In the genomic region with DNA sequence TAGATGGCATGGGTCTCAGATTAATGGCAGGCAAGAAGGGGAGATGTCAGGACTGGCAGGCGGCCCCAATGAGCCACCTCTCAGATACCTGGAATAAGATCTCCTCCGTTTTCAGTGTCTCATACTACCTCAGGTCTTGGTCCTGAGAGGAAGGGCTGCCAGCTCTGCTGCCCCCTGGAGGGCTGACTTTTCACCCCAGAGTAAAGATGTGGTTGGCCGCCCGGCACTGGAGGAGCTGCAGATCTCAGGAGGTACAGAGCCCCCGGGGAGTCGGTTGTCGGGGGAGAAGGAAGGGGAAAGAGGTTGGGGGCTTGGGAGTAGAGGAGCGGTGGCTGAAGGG, we compare ENCODE assay signal across 8 cellular contexts. TPM values are rescaled to one million over a fixed set of nuclear protein-coding genes. Genes with fewer than 3 reads are reported as not detected.
A peak's percentile ranks its signal among the peaks of the same experiment; 100 is the strongest.
DNase-seq lines count a peak whose midpoint lies in the region; ATAC-seq and TF ChIP-seq lines count a peak whose summit lies in the region.

No MANE protein-coding gene starts in this region.

- no peaks in the 10 kb centered on the region for H3K36me3 Mint-ChIP-seq in activated CD4-positive, alpha-beta T cell treated with anti-CD3 and anti-CD28 coated beads, Interleukin-2, amount 10 ng/mL, durations not matched to agents 24 days and 14 days (ENCODE audit: low read depth)
- H3K36me3 Mint-ChIP-seq in nephron (ENCODE audit: low read depth), result no peaks in the 10 kb centered on the region

- 24% methylated on average over 8 of the region's 8 CpGs for WGBS in esophagus muscularis mucosa

- no peak overlapping the region for H3K9ac ChIP-seq in KMS-11

- ATAC-seq in GM18909 (IDR thresholded peaks at IDR 0.05; ENCODE audit: poor library complexity, unreplicated experiment), result no peak
- ATAC-seq in GM21367 (IDR thresholded peaks at IDR 0.05; ENCODE audit: unreplicated experiment), result no peak
- no peak for ATAC-seq in GM19395 (IDR thresholded peaks at IDR 0.05; ENCODE audit: unreplicated experiment)

- H3K79me2 ChIP-seq in DOHH2 (ENCODE audit: control insufficient read depth, low read length), result no peaks in the 10 kb centered on the region
- H3K79me2 ChIP-seq in KMS-11 (ENCODE audit: insufficient read depth, low read depth), result no peaks in the 10 kb centered on the region

- no peaks in the 10 kb centered on the region for H3K4me1 Mint-ChIP-seq in activated CD4-positive, alpha-beta T cell treated with anti-CD3 and anti-CD28 coated beads, Interleukin-2, amount 10 ng/mL, durations not matched to agents 24 days and 14 days
- H3K4me1 Mint-ChIP-seq in nephron, result peaks cover 42% of the 10 kb centered on the region

- H3K27me3 ChIP-seq in DOHH2 (ENCODE audit: control insufficient read depth, low read length) (peaks cover 12% of the 10 kb centered on the region; the same call in 1 of the 2 replicates), KMS-11 (ENCODE audit: insufficient read depth, low read depth) (peaks cover 32% of the 10 kb centered on the region; the same call in 1 of the 2 replicates), esophagus muscularis mucosa (peaks cover 0 to 28% (median 8%) of the 10 kb centered on the region in 4 donors)

- TF ChIP-seq CTCF in DOHH2 (IDR thresholded peaks at IDR 0.05; ENCODE audit: low read depth, low read length, poor library complexity, severe bottlenecking) (peak; percentile 64), KMS-11 (conservative IDR thresholded peaks at IDR 0.05; ENCODE audit: low read depth, low read length) (peak; percentile 57; the same call in 1 of the 2 replicates), esophagus muscularis mucosa (IDR thresholded peaks at IDR 0.05) (peak; percentile 33 to 39 (median 39)), nephron (IDR thresholded peaks at IDR 0.05; ENCODE audit: unreplicated experiment in 3 of 3) (peak; percentile 42 to 57 (median 49))

- H3K9me3 Mint-ChIP-seq in activated CD4-positive, alpha-beta T cell treated with anti-CD3 and anti-CD28 coated beads, Interleukin-2, amount 10 ng/mL, durations not matched to agents 24 days and 14 days, result no peaks in the 10 kb centered on the region
- H3K9me3 Mint-ChIP-seq in nephron, result peaks cover 6% of the 10 kb centered on the region

- H3K9me3 ChIP-seq in DOHH2 (ENCODE audit: control insufficient read depth, insufficient read depth, low read length), result no peaks in the 10 kb centered on the region
- peaks cover 0 to 4% (median 3%) of the 10 kb centered on the region in 4 donors for H3K9me3 ChIP-seq in esophagus muscularis mucosa

- no peak overlapping the region; the same call in 1 of the 2 replicates for H2AFZ ChIP-seq in KMS-11 (ENCODE audit: low read depth)

- DNase-seq in activated CD4-positive, alpha-beta T cell treated with anti-CD3 and anti-CD28 coated beads, Interleukin-2, amount 10 ng/mL, durations not matched to agents 24 days and 14 days, result peak; percentile 77
- no peak for DNase-seq in esophagus muscularis mucosa (ENCODE audit: extremely low spot score)

- H3K27ac ChIP-seq in DOHH2 (ENCODE audit: low read depth, low read length), result no peak overlapping the region
- no peak overlapping the region for H3K27ac ChIP-seq in KMS-11
- no peak overlapping the region for H3K27ac ChIP-seq in esophagus muscularis mucosa (replicated peaks in 1 of 4)

- no peak for TF ChIP-seq EP300 in esophagus muscularis mucosa (IDR thresholded peaks at IDR 0.05)

- H3F3A ChIP-seq in DOHH2 (ENCODE audit: control insufficient read depth, insufficient read depth), result no peaks in the 10 kb centered on the region

- H3K27me3 Mint-ChIP-seq in activated CD4-positive, alpha-beta T cell treated with anti-CD3 and anti-CD28 coated beads, Interleukin-2, amount 10 ng/mL, durations not matched to agents 24 days and 14 days, result peaks cover 48% of the 10 kb centered on the region
- peaks cover 60% of the 10 kb centered on the region for H3K27me3 Mint-ChIP-seq in nephron (ENCODE audit: low read depth)

- H3K4me1 ChIP-seq in DOHH2 (ENCODE audit: control insufficient read depth, low read length) (no peaks in the 10 kb centered on the region), KMS-11 (ENCODE audit: low read depth, poor library complexity, severe bottlenecking) (no peaks in the 10 kb centered on the region), esophagus muscularis mucosa (peaks cover 19 to 32% (median 27%) of the 10 kb centered on the region in 4 donors)

- no peak overlapping the region for H3K4me3 ChIP-seq in DOHH2 (ENCODE audit: low read length)
- no peak overlapping the region for H3K4me3 ChIP-seq in KMS-11 (IDR thresholded peaks at IDR 0.05; ENCODE audit: insufficient read depth, low read depth, low read length)
- peak overlapping the region; percentile 58 to 63 (median 59) for H3K4me3 ChIP-seq in esophagus muscularis mucosa

- no peaks in the 10 kb centered on the region for H3K36me3 ChIP-seq in DOHH2 (ENCODE audit: control insufficient read depth, low read length)
- H3K36me3 ChIP-seq in KMS-11 (ENCODE audit: insufficient read depth), result no peaks in the 10 kb centered on the region
- no peaks in the 10 kb centered on the region for H3K36me3 ChIP-seq in esophagus muscularis mucosa

- H3K4me3 Mint-ChIP-seq in activated CD4-positive, alpha-beta T cell treated with anti-CD3 and anti-CD28 coated beads, Interleukin-2, amount 10 ng/mL, durations not matched to agents 24 days and 14 days, result no peak overlapping the region
- H3K4me3 Mint-ChIP-seq in nephron, result peak overlapping the region; percentile 77 to 93 (median 84)

- no peak overlapping the region for H3K27ac Mint-ChIP-seq in activated CD4-positive, alpha-beta T cell treated with anti-CD3 and anti-CD28 coated beads, Interleukin-2, amount 10 ng/mL, durations not matched to agents 24 days and 14 days
- peak overlapping the region in 1 of 3 experiments; percentile 16 for H3K27ac Mint-ChIP-seq in nephron

- H3K9me2 ChIP-seq in DOHH2 (replicated peaks; ENCODE audit: control insufficient read depth, low read length), result no peaks in the 10 kb centered on the region

- intact Hi-C loops in activated CD4-positive, alpha-beta T cell treated with anti-CD3 and anti-CD28 coated beads, Interleukin-2, amount 10 ng/mL, durations not matched to agents 24 days and 14 days (cut with micrococcal nuclease), result no loop called here
- intact Hi-C loops in esophagus muscularis mucosa (cut with DNase I), result loop anchor here (5.0 kb wide), 1 partner anchor 159 kb away; no protein-coding TSS in a partner anchor

- TF ChIP-seq POLR2A in esophagus muscularis mucosa (IDR thresholded peaks at IDR 0.05; ENCODE audit: low read depth), result no peak

- H3K4me2 ChIP-seq in DOHH2 (ENCODE audit: low read length) (no peak overlapping the region), KMS-11 (peak overlapping the region; percentile 17; the same call in 1 of the 2 replicates)

- H4K20me1 ChIP-seq in DOHH2 (ENCODE audit: control insufficient read depth, insufficient read depth, low read depth, low read length), result no peaks in the 10 kb centered on the region
- H4K20me1 ChIP-seq in KMS-11 (ENCODE audit: insufficient read depth), result no peaks in the 10 kb centered on the region

RNA-seq across cellular contexts. Expression of a gene that starts 0.6 kb away (rescaled TPM):
- total RNA-seq in activated CD4-positive, alpha-beta T cell treated with anti-CD3 and anti-CD28 coated beads, Interleukin-2, amount 10 ng/mL, durations not matched to agents 24 days and 14 days, result not detected in 2 replicates
- total RNA-seq in esophagus muscularis mucosa, result 1 to 10 TPM; 1.2 to 4.2 (median 2.6) TPM

Comparison
In these comparisons a context has a peak if more than half of its experiments do, and no peak if none do; other contexts are left out.
1. H3K4me3 ChIP-seq: peak in esophagus muscularis mucosa (4 of 4); none in DOHH2 (single experiment) and KMS-11 (single experiment).
2. Peak in every context shown above with its lines, with median percentiles within 50 percentile points of each other: CTCF ChIP-seq.